ENCODE assay signal across 19 cellular contexts in genomic region chr10:101047961-101048892, GRCh38. TPM values are rescaled to one million over a fixed set of nuclear protein-coding genes. Genes with fewer than 3 reads are reported as not detected.
DNase-seq lines count a peak whose midpoint lies in the region; ATAC-seq and TF ChIP-seq lines count a peak whose summit lies in the region.
"Had no signal": no experiment of that assay in that cellular context is flagged by ENCODE, and none has a peak within 500 bp of the region (broad histone marks: within the 10 kb centered on the region; RNA-seq: fewer than 3 reads in every experiment).

No MANE protein-coding gene starts in this region.

- no peak for TF ChIP-seq CTCF in HEK293 (tag by site-specific recombination; IDR thresholded peaks at IDR 0.05)
- peak; percentile 34 for TF ChIP-seq CTCF in foreskin keratinocyte (conservative IDR thresholded peaks at IDR 0.05)
- TF ChIP-seq CTCF in parathyroid adenoma (IDR thresholded peaks at IDR 0.05) = no peak
- no peak for TF ChIP-seq CTCF in osteocyte (IDR thresholded peaks at IDR 0.05)

- POLR2A ChIA-PET in HEK293 (lab: Yijun Ruan, JAX) = interaction anchor here (1.1 kb wide), 1 partner anchor 90 kb away, joined by 3 read pairs; no protein-coding TSS in a partner anchor

- H3K4me1 ChIP-seq in HEK293 (ENCODE audit: control insufficient read depth, insufficient read depth, low read length) (peaks cover 8% of the 10 kb centered on the region), foreskin keratinocyte (peaks cover 7% of the 10 kb centered on the region), parathyroid adenoma (peaks cover 4% of the 10 kb centered on the region)

- peak; percentile 45 for ATAC-seq in foreskin keratinocyte
- ATAC-seq: activated CD4-positive, CD25-positive, alpha-beta regulatory T cell treated with anti-CD3 and anti-CD28 coated beads, Interleukin-2, amount 50 U/mL, for 24 hours; activated T-cell treated with anti-CD3 and anti-CD28 coated beads, Interleukin-2, amount 50 U/mL, for 72 hours; HCT116; K562 had no signal

- H3K79me2 ChIP-seq in parathyroid adenoma = no peaks in the 10 kb centered on the region

- no peak overlapping the region for H3K9ac ChIP-seq in parathyroid adenoma

- H3K36me3 Mint-ChIP-seq in osteocyte (ENCODE audit: unreplicated experiment) = no peaks in the 10 kb centered on the region

- peaks cover 21% of the 10 kb centered on the region for H3K27me3 Mint-ChIP-seq in osteocyte (ENCODE audit: unreplicated experiment)

- no peak overlapping the region for H3K4me2 ChIP-seq in parathyroid adenoma (ENCODE audit: low read length)

- no peak overlapping the region for H3K27ac ChIP-seq in HEK293 (ENCODE audit: extremely low read depth, low read depth, low read length)
- H3K27ac ChIP-seq in foreskin keratinocyte = no peak overlapping the region
- no peak overlapping the region for H3K27ac ChIP-seq in parathyroid adenoma
- H3K27ac ChIP-seq: cardiac muscle cell, esophagus squamous epithelium, SJSA1 had no signal

- H3K4me3 ChIP-seq in HEK293 (ENCODE audit: low read depth, low read length) (no peak overlapping the region), parathyroid adenoma (ENCODE audit: low read depth, low read length) (no peak overlapping the region)
- H3K4me3 ChIP-seq: cardiac muscle cell, K562, SJSA1 had no signal

- H3K27me3 ChIP-seq in foreskin keratinocyte (peaks cover 45% of the 10 kb centered on the region), parathyroid adenoma (ENCODE audit: control insufficient read depth, insufficient read depth, low read length) (no peaks in the 10 kb centered on the region)
- H3K27me3 ChIP-seq: SJSA1 had no signal

- peak; percentile 34 for DNase-seq in NCI-H345 treated with DMSO at 0.1 percent for 48 hours (lab: John Stamatoyannopoulos, UW; ENCODE audit: unreplicated experiment)
- DNase-seq in foreskin keratinocyte = no peak
- no peak for DNase-seq in SIG-M5 (lab: John Stamatoyannopoulos, UW)
- no peak for DNase-seq in NCI-H2196 (lab: John Stamatoyannopoulos, UW; ENCODE audit: unreplicated experiment)
- DNase-seq in osteocyte (ENCODE audit: extremely low spot score, unreplicated experiment) = no peak
- DNase-seq: activated T-cell treated with anti-CD3 and anti-CD28 coated beads, Interleukin-2, amount 50 U/mL, for 72 hours; Caco-2; esophagus squamous epithelium; NCI-H774; nucleus accumbens; stimulated activated CD4-positive, alpha-beta T cell treated with anti-CD3 and anti-CD28 coated beads, Interleukin-2, amount 100 ng/mL, for 24 hours; stimulated activated naive CD4-positive, alpha-beta T cell treated with Interleukin-2 at 50 U/mL for 16 hours had no signal

- no peak overlapping the region for H3K4me3 Mint-ChIP-seq in osteocyte (ENCODE audit: unreplicated experiment)

- H3K27ac Mint-ChIP-seq in osteocyte (ENCODE audit: unreplicated experiment) = no peak overlapping the region
- H3K27ac Mint-ChIP-seq: activated T-cell treated with anti-CD3 and anti-CD28 coated beads, Interleukin-2, amount 50 U/mL, for 72 hours had no signal

- H3K4me1 Mint-ChIP-seq in osteocyte (ENCODE audit: unreplicated experiment) = peaks cover 25% of the 10 kb centered on the region

- CTCF ChIA-PET in HEK293 (lab: Yijun Ruan, JAX) = interaction anchor here (0.7 to 5.3 kb wide), 5 partner anchors 11 to 541 kb away, joined by 3 to 74 read pairs (median 5); partner anchors contain the start of gene KAZALD1

- no peaks in the 10 kb centered on the region for H3K36me3 ChIP-seq in HEK293 (ENCODE audit: control insufficient read depth in 2 of 2, insufficient read depth in 1 of 2, low read length in 2 of 2)
- H3K36me3 ChIP-seq in parathyroid adenoma (ENCODE audit: control insufficient read depth, insufficient read depth, low read length) = no peaks in the 10 kb centered on the region
- H3K36me3 ChIP-seq: cardiac muscle cell, esophagus squamous epithelium, SJSA1 had no signal

- peak overlapping the region; percentile 13 for H2AFZ ChIP-seq in parathyroid adenoma

- no peaks in the 10 kb centered on the region for H3K9me3 ChIP-seq in HEK293 (ENCODE audit: control insufficient read depth, insufficient read depth, low read depth, low read length)
- no peaks in the 10 kb centered on the region for H3K9me3 ChIP-seq in parathyroid adenoma (ENCODE audit: control insufficient read depth, low read length)
- H3K9me3 ChIP-seq: Caco-2, esophagus squamous epithelium, SJSA1 had no signal

- H3K9me3 Mint-ChIP-seq in osteocyte (ENCODE audit: unreplicated experiment) = no peaks in the 10 kb centered on the region
- H3K9me3 Mint-ChIP-seq: activated T-cell treated with anti-CD3 and anti-CD28 coated beads, Interleukin-2, amount 50 U/mL, for 72 hours had no signal

TF ChIP-seq in HEK293, 187 proteins besides CTCF, POLR2A, EP300 and RAD21:
- TF ChIP-seq PRDM4 (tag by site-specific recombination; IDR thresholded peaks at IDR 0.05) = peak; percentile 28; the same call in 1 of the 2 replicates
- TF ChIP-seq BCL11A (tag by site-specific recombination; IDR thresholded peaks at IDR 0.05; ENCODE audit: low read depth) = no peak
- TF ChIP-seq ZNF449 (tag by site-specific recombination; IDR thresholded peaks at IDR 0.05) = no peak
- no peak for TF ChIP-seq ZXDB (tag by site-specific recombination; IDR thresholded peaks at IDR 0.05)
- TF ChIP-seq, protein P1, sequence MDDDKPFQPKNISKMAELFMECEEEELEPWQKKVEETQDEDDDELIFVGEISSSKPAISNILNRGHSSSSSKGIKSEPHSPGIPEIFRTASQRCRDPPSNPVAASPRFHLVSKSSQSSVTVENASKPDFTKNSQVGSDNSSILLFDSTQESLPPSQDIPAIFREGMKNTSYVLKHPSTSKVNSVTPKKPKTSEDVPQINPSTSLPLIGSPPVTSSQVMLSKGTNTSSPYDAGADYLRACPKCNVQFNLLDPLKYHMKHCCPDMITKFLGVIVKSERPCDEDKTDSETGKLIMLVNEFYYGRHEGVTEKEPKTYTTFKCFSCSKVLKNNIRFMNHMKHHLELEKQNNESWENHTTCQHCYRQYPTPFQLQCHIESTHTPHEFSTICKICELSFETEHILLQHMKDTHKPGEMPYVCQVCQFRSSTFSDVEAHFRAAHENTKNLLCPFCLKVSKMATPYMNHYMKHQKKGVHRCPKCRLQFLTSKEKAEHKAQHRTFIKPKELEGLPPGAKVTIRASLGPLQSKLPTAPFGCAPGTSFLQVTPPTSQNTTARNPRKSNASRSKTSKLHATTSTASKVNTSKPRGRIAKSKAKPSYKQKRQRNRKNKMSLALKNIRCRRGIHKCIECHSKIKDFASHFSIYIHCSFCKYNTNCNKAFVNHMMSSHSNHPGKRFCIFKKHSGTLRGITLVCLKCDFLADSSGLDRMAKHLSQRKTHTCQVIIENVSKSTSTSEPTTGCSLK (tag by site-specific recombination; IDR thresholded peaks at IDR 0.05) = no peak

RNA-seq across cellular contexts. Expression of gene KAZALD1, which starts 13.6 kb away (rescaled TPM):
- 0.27 and 0.32 TPM in 2 replicates for total RNA-seq in foreskin keratinocyte
- 0.26 and 0.37 TPM in 2 replicates for polyA plus RNA-seq in foreskin keratinocyte
- total RNA-seq in osteocyte = 43.0 and 49.0 TPM in 2 replicates

RNA-seq across cellular contexts. Expression of gene SFXN3, which starts 17.2 kb away (rescaled TPM):
- total RNA-seq in foreskin keratinocyte (38.8 and 46.0 TPM in 2 replicates), osteocyte (78.3 and 81.0 TPM in 2 replicates)
- 24.1 and 27.9 TPM in 2 replicates for polyA plus RNA-seq in foreskin keratinocyte

RNA-seq across cellular contexts. Expression of gene PDZD7, which starts 17.3 kb away (rescaled TPM):
- 0.85 TPM in 2 replicates for total RNA-seq in foreskin keratinocyte
- 0.61 and 0.82 TPM in 2 replicates for polyA plus RNA-seq in foreskin keratinocyte
- total RNA-seq in osteocyte = 1.9 and 2.1 TPM in 2 replicates

RNA-seq across cellular contexts. Expression of gene LZTS2, which starts 48.6 kb away (rescaled TPM):
- 38.0 and 39.8 TPM in 2 replicates for total RNA-seq in foreskin keratinocyte
- 30.5 and 30.9 TPM in 2 replicates for polyA plus RNA-seq in foreskin keratinocyte
- total RNA-seq in osteocyte = 69.9 and 72.1 TPM in 2 replicates

Comparison
In these comparisons a context has a peak if more than half of its experiments do, and no peak if none do; other contexts are left out.
1. RNA of gene KAZALD1, which starts 13.6 kb away (total RNA-seq): 43.0 to 49.0 TPM in osteocyte; 0.27 to 0.32 TPM in foreskin keratinocyte; every median in the first group is over 10 times any median in the second.